In the genomic region with DNA sequence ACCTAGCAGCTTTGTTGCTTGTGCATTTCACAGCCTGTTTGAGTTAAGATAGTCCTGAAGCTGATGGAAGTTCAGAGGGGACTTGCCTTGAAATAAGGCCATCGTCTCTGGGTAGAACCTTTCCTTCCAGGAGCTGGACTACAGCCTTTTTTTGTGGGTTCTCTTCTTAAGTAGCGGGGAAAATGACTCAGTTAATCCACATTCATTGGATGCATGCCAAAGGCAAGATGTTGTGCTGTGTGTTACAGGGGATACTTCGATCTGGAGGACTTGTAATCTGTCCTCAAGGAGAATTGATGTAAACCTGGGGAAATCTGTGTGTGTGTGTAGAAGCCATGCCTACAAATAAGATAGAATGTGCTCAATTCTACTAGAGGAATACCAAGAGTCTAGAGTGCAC, we compare ENCODE assay signal across 22 cellular contexts. TPM values are rescaled to one million over a fixed set of nuclear protein-coding genes. Genes with fewer than 3 reads are reported as not detected.
DNase-seq lines count a peak whose midpoint lies in the region; ATAC-seq and TF ChIP-seq lines count a peak whose summit lies in the region.
"Had no signal": no experiment of that assay in that cellular context is flagged by ENCODE, and none has a peak within 500 bp of the region (broad histone marks: within the 10 kb centered on the region; RNA-seq: fewer than 3 reads in every experiment).

No MANE protein-coding gene starts in this region.

- H3K9me3 ChIP-seq in CD8-positive, alpha-beta memory T cell (ENCODE audit: low read length) = no peaks in the 10 kb centered on the region
- H3K9me3 ChIP-seq in Karpas-422 (ENCODE audit: low read length) (no peaks in the 10 kb centered on the region), thyroid gland (no peaks in the 10 kb centered on the region)
- H3K9me3 ChIP-seq: gastroesophageal sphincter, tibial artery had no signal

- no peak overlapping the region for H2AFZ ChIP-seq in Karpas-422 (ENCODE audit: low read length)
- H2AFZ ChIP-seq: parathyroid adenoma had no signal

- H3K79me2 ChIP-seq in Karpas-422 (ENCODE audit: low read length) = peaks cover 36% of the 10 kb centered on the region
- H3K79me2 ChIP-seq: parathyroid adenoma had no signal

- 72 to 74% methylated on average over 3 of the region's 3 CpGs for WGBS in thyroid gland, 2 donors

- intact Hi-C loops in thyroid gland (cut with DNase I) = no loop called here

- H3K9ac ChIP-seq in Karpas-422 (ENCODE audit: low read length) = no peak overlapping the region
- H3K9ac ChIP-seq: BLaER1, parathyroid adenoma had no signal

- H3K4me2 ChIP-seq in Karpas-422 (ENCODE audit: low read depth, low read length, poor library complexity, severe bottlenecking) = no peak overlapping the region
- H3K4me2 ChIP-seq: BLaER1 had no signal

- no peak overlapping the region for H3K4me3 ChIP-seq in CD8-positive, alpha-beta memory T cell (ENCODE audit: low read length)
- no peak overlapping the region for H3K4me3 ChIP-seq in Karpas-422 (ENCODE audit: low read length)
- no peak overlapping the region for H3K4me3 ChIP-seq in H7 (ENCODE audit: insufficient read depth, low read depth, low read length)
- H3K4me3 ChIP-seq in thyroid gland (replicated peaks in 1 of 3) = no peak overlapping the region
- H3K4me3 ChIP-seq: BLaER1, gastroesophageal sphincter, tibial artery had no signal

- TF ChIP-seq CTCF in endothelial cell (IDR thresholded peaks at IDR 0.05; ENCODE audit: unreplicated experiment) = no peak
- no peak for TF ChIP-seq CTCF in thyroid gland (IDR thresholded peaks at IDR 0.05)

- peaks cover 0 to 2% of the 10 kb centered on the region in 2 donors for H3K27me3 Mint-ChIP-seq in CD8-positive, alpha-beta memory T cell
- H3K27me3 Mint-ChIP-seq in endothelial cell (ENCODE audit: unreplicated experiment) = peaks cover 6% of the 10 kb centered on the region
- H3K27me3 Mint-ChIP-seq: activated CD4-positive, alpha-beta T cell treated with anti-CD3 and anti-CD28 coated beads for 36 hours; dendritic cell treated with granulocyte-macrophage colony-stimulating factor and Interleukin-4, amounts not matched to agents 40 ng/mL and 50 ng/mL, for 4 days had no signal

- no peak for DNase-seq in CD8-positive, alpha-beta memory T cell
- no peak for DNase-seq in Karpas-422
- no peak for DNase-seq in endothelial cell (ENCODE audit: low spot score)
- peak; percentile 77 for DNase-seq in non-pigmented ciliary epithelial cell (ENCODE audit: low read depth)
- no peak for DNase-seq in H7
- DNase-seq in RKO (ENCODE audit: low spot score) = no peak
- DNase-seq in thyroid gland = no peak
- DNase-seq: activated CD4-positive, alpha-beta T cell treated with anti-CD3 and anti-CD28 coated beads for 36 hours; activated T-cell treated with anti-CD3 and anti-CD28 coated beads for 4 hours; amniotic stem cell; DND-41; immature natural killer cell; MM.1S; NCI-H2081; RPMI8226; tibial artery had no signal

- no peak for TF ChIP-seq POLR2A in thyroid gland (IDR thresholded peaks at IDR 0.05)

- no peak for ATAC-seq in GM21390 (IDR thresholded peaks at IDR 0.05; ENCODE audit: unreplicated experiment)
- ATAC-seq: activated CD4-positive, alpha-beta T cell treated with anti-CD3 and anti-CD28 coated beads for 36 hours had no signal

- H4K20me1 ChIP-seq in Karpas-422 (ENCODE audit: insufficient read depth, low read depth, low read length) = no peaks in the 10 kb centered on the region

- peaks cover 5 to 85% (median 32%) of the 10 kb centered on the region in 3 donors for H3K36me3 Mint-ChIP-seq in CD8-positive, alpha-beta memory T cell
- H3K36me3 Mint-ChIP-seq in endothelial cell (ENCODE audit: low read depth, unreplicated experiment) = peaks cover 49% of the 10 kb centered on the region

- peaks cover 5 to 8% (median 7%) of the 10 kb centered on the region in 3 donors for H3K4me1 Mint-ChIP-seq in CD8-positive, alpha-beta memory T cell
- H3K4me1 Mint-ChIP-seq in endothelial cell (ENCODE audit: unreplicated experiment) = peaks cover 31% of the 10 kb centered on the region

- no peaks in the 10 kb centered on the region for H3K9me2 ChIP-seq in Karpas-422 (replicated peaks; ENCODE audit: insufficient read depth, low read length)

- H3K27ac Mint-ChIP-seq in CD8-positive, alpha-beta memory T cell = peak overlapping the region in 5 of 8 donors; percentile 18 to 53 (median 21)
- H3K27ac Mint-ChIP-seq in endothelial cell (ENCODE audit: unreplicated experiment) = peak overlapping the region; percentile 99
- H3K27ac Mint-ChIP-seq: activated CD4-positive, alpha-beta T cell treated with anti-CD3 and anti-CD28 coated beads for 36 hours; dendritic cell treated with granulocyte-macrophage colony-stimulating factor and Interleukin-4, amounts not matched to agents 40 ng/mL and 50 ng/mL, for 4 days; T-helper 1 cell treated with Interleukin-12 subunit alpha and Interleukin-12 subunit beta and Interleukin-4 antibody, amounts not matched to agents 30 μg/mL and 1 μg/mL, for 36 hours had no signal

- H3K9me3 Mint-ChIP-seq in CD8-positive, alpha-beta memory T cell = no peaks in the 10 kb centered on the region
- no peaks in the 10 kb centered on the region for H3K9me3 Mint-ChIP-seq in endothelial cell (ENCODE audit: unreplicated experiment)
- H3K9me3 Mint-ChIP-seq: dendritic cell treated with granulocyte-macrophage colony-stimulating factor and Interleukin-4, amounts not matched to agents 40 ng/mL and 50 ng/mL, for 4 days; immature natural killer cell had no signal

- peaks cover 16% of the 10 kb centered on the region for H3K36me3 ChIP-seq in CD8-positive, alpha-beta memory T cell (ENCODE audit: insufficient read depth, low read length)
- H3K36me3 ChIP-seq in Karpas-422 (ENCODE audit: insufficient read depth, low read length) = peaks cover 64% of the 10 kb centered on the region
- peaks cover 2% of the 10 kb centered on the region for H3K36me3 ChIP-seq in H7 (replicated peaks; ENCODE audit: control insufficient read depth, insufficient read depth, low read length)
- peaks cover 4 to 10% of the 10 kb centered on the region in 2 donors for H3K36me3 ChIP-seq in thyroid gland

- no peak overlapping the region for H3K27ac ChIP-seq in CD8-positive, alpha-beta memory T cell (ENCODE audit: low read depth, low read length)
- H3K27ac ChIP-seq in Karpas-422 (ENCODE audit: low read length) = peak overlapping the region; percentile 90
- no peak overlapping the region for H3K27ac ChIP-seq in thyroid gland
- H3K27ac ChIP-seq: BLaER1, parathyroid adenoma, tibial artery had no signal

- no peak overlapping the region for H3K4me3 Mint-ChIP-seq in CD8-positive, alpha-beta memory T cell
- H3K4me3 Mint-ChIP-seq in endothelial cell (ENCODE audit: unreplicated experiment) = no peak overlapping the region
- H3K4me3 Mint-ChIP-seq: activated CD4-positive, alpha-beta T cell treated with anti-CD3 and anti-CD28 coated beads for 36 hours; dendritic cell treated with granulocyte-macrophage colony-stimulating factor and Interleukin-4, amounts not matched to agents 40 ng/mL and 50 ng/mL, for 4 days; immature natural killer cell; T-helper 1 cell treated with Interleukin-12 subunit alpha and Interleukin-12 subunit beta and Interleukin-4 antibody, amounts not matched to agents 30 μg/mL and 1 μg/mL, for 36 hours had no signal

- CTCF ChIA-PET in CD8-positive, alpha-beta memory T cell (lab: Charles Lee) = interaction anchor here (1.1 to 1.2 kb wide), 2 partner anchors 10 to 13 kb away, joined by 3 to 4 read pairs; no protein-coding TSS in a partner anchor

- no peaks in the 10 kb centered on the region for H3K27me3 ChIP-seq in CD8-positive, alpha-beta memory T cell (ENCODE audit: insufficient read depth, low read length, poor library complexity, severe bottlenecking)
- no peaks in the 10 kb centered on the region for H3K27me3 ChIP-seq in Karpas-422 (ENCODE audit: low read length)
- no peaks in the 10 kb centered on the region for H3K27me3 ChIP-seq in H7 (ENCODE audit: control insufficient read depth, insufficient read depth, low read length)
- H3K27me3 ChIP-seq in thyroid gland = no peaks in the 10 kb centered on the region
- H3K27me3 ChIP-seq: BLaER1, gastroesophageal sphincter, tibial artery had no signal

- H3K4me1 ChIP-seq in CD8-positive, alpha-beta memory T cell (ENCODE audit: insufficient read depth, low read length) = peaks cover 5% of the 10 kb centered on the region
- H3K4me1 ChIP-seq in Karpas-422 (ENCODE audit: low read length) (peaks cover 31% of the 10 kb centered on the region), thyroid gland (peaks cover 5 to 15% of the 10 kb centered on the region in 2 donors)
- H3K4me1 ChIP-seq: gastroesophageal sphincter, parathyroid adenoma, tibial artery had no signal

- POLR2A ChIA-PET in CD8-positive, alpha-beta memory T cell (lab: Charles Lee) = no interaction called here

RNA-seq across cellular contexts. Expression of gene RPIA, which starts 46.8 kb away (rescaled TPM):
- total RNA-seq in CD8-positive, alpha-beta memory T cell = 10 to 100 TPM; 69.0 to 70.2 TPM
- 49.5 TPM for polyA plus RNA-seq in CD8-positive, alpha-beta memory T cell
- total RNA-seq in Karpas-422 (2014; rRNA removed; shearing (Covaris generic); ENCODE audit: low replicate concordance) = 36.4 and 72.0 TPM in 2 replicates
- total RNA-seq in endothelial cell (ENCODE audit: unreplicated experiment) (22.4 TPM), thyroid gland (10 to 100 TPM in 1 of 4 donors, 1 to 10 TPM in 3; 4.2 to 10.0 (median 7.6) TPM)
- 8.6 and 10.3 TPM in 2 replicates for total RNA-seq in H7 (2014; rRNA removed; shearing (Covaris generic))
